ENCODE assay signal across 16 cellular contexts in the genomic region with DNA sequence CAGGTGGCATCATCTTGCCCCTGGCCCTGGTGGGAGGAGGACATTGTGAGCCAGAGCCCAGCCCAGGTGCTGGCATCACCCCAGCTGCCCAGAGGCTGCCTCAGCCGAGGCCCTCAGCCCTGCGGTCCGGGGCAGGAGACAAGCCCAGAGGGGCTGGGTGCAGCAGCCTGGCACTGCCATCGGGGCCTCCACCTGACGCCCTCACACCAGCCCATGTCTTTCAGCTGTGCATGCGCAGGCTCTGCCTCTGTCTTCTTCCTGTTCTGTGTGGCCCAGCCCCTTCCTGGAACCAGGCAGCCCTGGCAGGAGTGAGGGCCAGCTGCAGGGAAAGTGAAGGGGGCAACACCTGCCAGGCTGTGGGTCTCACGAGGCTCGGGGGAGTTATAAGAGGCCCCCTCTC. TPM values are rescaled to one million over a fixed set of nuclear protein-coding genes. Genes with fewer than 3 reads are reported as not detected.
DNase-seq lines count a peak whose midpoint lies in the region; ATAC-seq and TF ChIP-seq lines count a peak whose summit lies in the region.
"Had no signal": no experiment of that assay in that cellular context is flagged by ENCODE, and none has a peak within 500 bp of the region (broad histone marks: within the 10 kb centered on the region; RNA-seq: fewer than 3 reads in every experiment).

No MANE protein-coding gene starts in this region.

- no peaks in the 10 kb centered on the region for H3K9me3 Mint-ChIP-seq in activated naive CD4-positive, alpha-beta T cell treated with anti-CD3 and anti-CD28 coated beads, Interleukin-2, amount 10 ng/mL, durations not matched to agents 7 days and 5 days
- no peaks in the 10 kb centered on the region for H3K9me3 Mint-ChIP-seq in activated naive CD4-positive, alpha-beta T cell treated with anti-CD3 and anti-CD28 coated beads, Interleukin-2, amount 50 U/mL, for 72 hours
- H3K9me3 Mint-ChIP-seq in T-helper 2 cell treated with Interferon-gamma antibody and Interleukin-4, amounts not matched to agents 5 μg/mL and 100 μg/mL, for 36 hours = no peaks in the 10 kb centered on the region
- H3K9me3 Mint-ChIP-seq in naive thymus-derived CD8-positive, alpha-beta T cell = no peaks in the 10 kb centered on the region
- H3K9me3 Mint-ChIP-seq: activated T-helper 2 cell treated with anti-CD3 and anti-CD28 coated beads, Interferon-gamma antibody, Interleukin-2, Interleukin-4, amounts not matched to agents 10 μg/mL and 5 μg/mL and 100 μg/mL, durations not matched to agents 14 hours and 24 hours and 36 hours had no signal

- CTCF ChIA-PET in activated naive CD4-positive, alpha-beta T cell treated with anti-CD3 and anti-CD28 coated beads, Interleukin-2, amount 10 ng/mL, durations not matched to agents 7 days and 5 days (lab: Charles Lee) = interaction anchor here (1.3 to 2.7 kb wide), 5 partner anchors 8 to 90 kb away, joined by 5 to 12 read pairs (median 6); no protein-coding TSS in a partner anchor
- CTCF ChIA-PET in GM10248 (lab: Yijun Ruan, JAX) = interaction anchor here (0.7 to 3.0 kb wide), 5 partner anchors 17 to 88 kb away, joined by 3 to 12 read pairs (median 3); partner anchors contain the start of gene GFI1B

- no peak for TF ChIP-seq CTCF in GM10248 (IDR thresholded peaks at IDR 0.05; ENCODE audit: control extremely low read depth, extremely low read depth, low read depth, missing control alignments)

- peak overlapping the region; percentile 94 for H3K27ac Mint-ChIP-seq in activated naive CD4-positive, alpha-beta T cell treated with anti-CD3 and anti-CD28 coated beads, Interleukin-2, amount 10 ng/mL, durations not matched to agents 7 days and 5 days
- peak overlapping the region in 1 of 2 donors; percentile 75 for H3K27ac Mint-ChIP-seq in activated naive CD4-positive, alpha-beta T cell treated with anti-CD3 and anti-CD28 coated beads, Interleukin-2, amount 50 U/mL, for 72 hours
- H3K27ac Mint-ChIP-seq in T-helper 2 cell treated with Interferon-gamma antibody and Interleukin-4, amounts not matched to agents 5 μg/mL and 100 μg/mL, for 36 hours = peak overlapping the region; percentile 91
- peak overlapping the region in 7 of 10 donors; percentile 4 to 87 (median 77) for H3K27ac Mint-ChIP-seq in naive thymus-derived CD8-positive, alpha-beta T cell

- H3K36me3 Mint-ChIP-seq in activated naive CD4-positive, alpha-beta T cell treated with anti-CD3 and anti-CD28 coated beads, Interleukin-2, amount 10 ng/mL, durations not matched to agents 7 days and 5 days = peaks cover 39% of the 10 kb centered on the region
- peaks cover 7 to 8% of the 10 kb centered on the region in 2 donors for H3K36me3 Mint-ChIP-seq in activated naive CD4-positive, alpha-beta T cell treated with anti-CD3 and anti-CD28 coated beads, Interleukin-2, amount 50 U/mL, for 72 hours
- peaks cover 54% of the 10 kb centered on the region for H3K36me3 Mint-ChIP-seq in T-helper 2 cell treated with Interferon-gamma antibody and Interleukin-4, amounts not matched to agents 5 μg/mL and 100 μg/mL, for 36 hours (ENCODE audit: low read depth)
- peaks cover 0 to 36% (median 16%) of the 10 kb centered on the region in 3 donors for H3K36me3 Mint-ChIP-seq in naive thymus-derived CD8-positive, alpha-beta T cell

- peak; percentile 67 for DNase-seq in activated naive CD4-positive, alpha-beta T cell treated with anti-CD3 and anti-CD28 coated beads, Interleukin-2, amount 10 ng/mL, durations not matched to agents 7 days and 5 days
- no peak for DNase-seq in activated naive CD4-positive, alpha-beta T cell treated with anti-CD3 and anti-CD28 coated beads, Interleukin-2, amount 50 U/mL, for 72 hours (ENCODE audit: low spot score in 2 of 2)
- DNase-seq in GM10248 (ENCODE audit: extremely low spot score) = peak; percentile 31
- DNase-seq in T-helper 2 cell treated with Interferon-gamma antibody and Interleukin-4, amounts not matched to agents 5 μg/mL and 100 μg/mL, for 36 hours (ENCODE audit: low spot score) = no peak
- DNase-seq in naive thymus-derived CD8-positive, alpha-beta T cell = peak in 6 of 10 donors; percentile 10 to 67 (median 24)
- DNase-seq in NCI-H2107 treated with DMSO at 0.1 percent for 48 hours (lab: John Stamatoyannopoulos, UW; ENCODE audit: unreplicated experiment) = no peak
- no peak for DNase-seq in NCI-H2227 treated with DMSO at 0.1 percent for 48 hours (lab: John Stamatoyannopoulos, UW)
- DNase-seq: activated CD4-positive, alpha-beta T cell treated with anti-CD3 and anti-CD28 coated beads, Interleukin-2, amount 50 U/mL, for 48 hours; Caco-2; effector memory CD4-positive, alpha-beta T cell; glutamatergic neuron; HCEC 1CT; Kasumi-1; NCI-H1417 treated with DMSO at 0.1 percent for 48 hours had no signal

- H3K4me3 Mint-ChIP-seq in activated naive CD4-positive, alpha-beta T cell treated with anti-CD3 and anti-CD28 coated beads, Interleukin-2, amount 10 ng/mL, durations not matched to agents 7 days and 5 days = no peak overlapping the region
- no peak overlapping the region for H3K4me3 Mint-ChIP-seq in T-helper 2 cell treated with Interferon-gamma antibody and Interleukin-4, amounts not matched to agents 5 μg/mL and 100 μg/mL, for 36 hours
- H3K4me3 Mint-ChIP-seq in naive thymus-derived CD8-positive, alpha-beta T cell = peak overlapping the region in 3 of 10 donors; percentile 16 to 64 (median 41)

- H3K27me3 Mint-ChIP-seq in activated naive CD4-positive, alpha-beta T cell treated with anti-CD3 and anti-CD28 coated beads, Interleukin-2, amount 10 ng/mL, durations not matched to agents 7 days and 5 days = no peaks in the 10 kb centered on the region
- H3K27me3 Mint-ChIP-seq in T-helper 2 cell treated with Interferon-gamma antibody and Interleukin-4, amounts not matched to agents 5 μg/mL and 100 μg/mL, for 36 hours (ENCODE audit: low read depth) = no peaks in the 10 kb centered on the region
- H3K27me3 Mint-ChIP-seq in naive thymus-derived CD8-positive, alpha-beta T cell = no peaks in the 10 kb centered on the region

- POLR2A ChIA-PET in GM10248 (lab: Yijun Ruan, JAX) = no interaction called here
- POLR2A ChIA-PET in naive thymus-derived CD8-positive, alpha-beta T cell (lab: Charles Lee) = interaction anchor here (0.5 to 2.4 kb wide), 3 partner anchors 25 to 92 kb away, joined by 4 to 6 read pairs (median 5); partner anchors contain the start of gene GTF3C5

- ATAC-seq in activated naive CD4-positive, alpha-beta T cell treated with anti-CD3 and anti-CD28 coated beads, Interleukin-2, amount 50 U/mL, for 72 hours = no peak
- ATAC-seq in naive thymus-derived CD8-positive, alpha-beta T cell = peak; percentile 73 to 80
- ATAC-seq in HG02763 (IDR thresholded peaks at IDR 0.05; ENCODE audit: unreplicated experiment) = no peak

- peaks cover 60% of the 10 kb centered on the region for H3K4me1 Mint-ChIP-seq in activated naive CD4-positive, alpha-beta T cell treated with anti-CD3 and anti-CD28 coated beads, Interleukin-2, amount 10 ng/mL, durations not matched to agents 7 days and 5 days
- H3K4me1 Mint-ChIP-seq in T-helper 2 cell treated with Interferon-gamma antibody and Interleukin-4, amounts not matched to agents 5 μg/mL and 100 μg/mL, for 36 hours (ENCODE audit: low read depth) = peaks cover 42% of the 10 kb centered on the region
- peaks cover 16 to 58% (median 43%) of the 10 kb centered on the region in 4 donors for H3K4me1 Mint-ChIP-seq in naive thymus-derived CD8-positive, alpha-beta T cell

RNA-seq across cellular contexts. Expression of gene CEL, which starts 4.8 kb away (rescaled TPM):
- total RNA-seq in activated naive CD4-positive, alpha-beta T cell treated with anti-CD3 and anti-CD28 coated beads, Interleukin-2, amount 50 U/mL, for 72 hours = 1 to 10 TPM; 2.4 to 9.3 TPM
- total RNA-seq in naive thymus-derived CD8-positive, alpha-beta T cell = 1 to 10 TPM; 1.3 to 1.6 TPM
- not detected for polyA plus RNA-seq in naive thymus-derived CD8-positive, alpha-beta T cell

RNA-seq across cellular contexts. Expression of gene GTF3C5, which starts 26.2 kb away (rescaled TPM):
- total RNA-seq in activated naive CD4-positive, alpha-beta T cell treated with anti-CD3 and anti-CD28 coated beads, Interleukin-2, amount 50 U/mL, for 72 hours = 100 to 1,000 TPM; 104 to 194 TPM
- total RNA-seq in naive thymus-derived CD8-positive, alpha-beta T cell = 10 to 100 TPM; 78.7 to 81.2 TPM
- polyA plus RNA-seq in naive thymus-derived CD8-positive, alpha-beta T cell = 10 to 100 TPM; 33.7 to 40.1 (median 37.8) TPM

Comparison
In these comparisons a context has a peak if more than half of its experiments do, and no peak if none do; other contexts are left out.
1. DNase-seq: peak in activated naive CD4-positive, alpha-beta T cell treated with anti-CD3 and anti-CD28 coated beads, Interleukin-2, amount 10 ng/mL, durations not matched to agents 7 days and 5 days (single experiment), GM10248 (single experiment) and naive thymus-derived CD8-positive, alpha-beta T cell (6 of 10); none in activated naive CD4-positive, alpha-beta T cell treated with anti-CD3 and anti-CD28 coated beads, Interleukin-2, amount 50 U/mL, for 72 hours (0 of 2), T-helper 2 cell treated with Interferon-gamma antibody and Interleukin-4, amounts not matched to agents 5 μg/mL and 100 μg/mL, for 36 hours (single experiment), NCI-H2107 treated with DMSO at 0.1 percent for 48 hours (single experiment) and NCI-H2227 treated with DMSO at 0.1 percent for 48 hours (single experiment).
2. ATAC-seq: peak in naive thymus-derived CD8-positive, alpha-beta T cell (2 of 2); none in activated naive CD4-positive, alpha-beta T cell treated with anti-CD3 and anti-CD28 coated beads, Interleukin-2, amount 50 U/mL, for 72 hours (0 of 2) and HG02763 (single experiment).